Comparison of ENCODE assay signal across 23 cellular contexts in the genomic region with DNA sequence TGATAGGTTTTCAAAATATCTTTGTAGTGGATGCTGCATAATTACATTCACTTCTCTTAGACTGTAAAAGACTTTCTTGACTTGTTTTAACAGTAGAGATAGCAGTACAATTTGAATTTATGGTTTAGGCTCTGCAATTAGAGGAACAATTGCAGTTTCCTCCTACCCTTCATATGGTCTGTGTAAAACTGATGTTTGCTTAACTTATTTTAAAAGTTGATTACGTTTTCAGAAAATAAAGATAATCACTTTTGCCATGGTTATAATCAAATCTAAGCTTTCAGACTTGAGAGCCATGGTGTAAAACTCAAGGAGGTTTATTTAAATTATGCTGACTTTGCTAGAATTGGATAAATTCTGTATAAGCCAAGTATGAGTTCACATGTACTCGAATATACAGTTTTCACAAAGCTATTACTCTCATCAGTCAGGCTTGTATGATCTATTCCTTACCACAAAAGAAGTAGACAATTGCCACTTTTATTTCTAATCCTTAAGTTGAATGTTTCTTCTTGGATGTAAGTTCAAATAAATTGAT.
"Had no signal": no experiment of that assay in that cellular context is flagged by ENCODE, and none has a peak within 500 bp of the region (broad histone marks: within the 10 kb centered on the region; RNA-seq: fewer than 3 reads in every experiment).

No MANE protein-coding gene starts in this region.

- FAIRE-seq: RCC 7860, TTC549 had no signal

- H3K27me3 ChIP-seq: brain microvascular endothelial cell, cardiac muscle cell had no signal

- DNase-seq: activated CD4-positive, alpha-beta memory T cell treated with anti-CD3 and anti-CD28 coated beads, Interleukin-2, amount 10 ng/mL, durations not matched to agents 7 days and 5 days; activated CD4-positive, alpha-beta T cell treated with anti-CD3 and anti-CD28 coated beads, Interleukin-2, amount 10 ng/mL, durations not matched to agents 7 days and 5 days; activated CD4-positive, CD25-positive, alpha-beta regulatory T cell; activated gamma-delta T cell; activated naive CD4-positive, alpha-beta T cell treated with anti-CD3 and anti-CD28 coated beads for 36 hours; activated T-cell treated with anti-CD3 and anti-CD28 coated beads for 4 hours; activated T-cell treated with anti-CD3 and anti-CD28 coated beads, Interleukin-2, amount 50 U/mL, for 48 hours; amygdala; brain microvascular endothelial cell; NCI-H1092; NCI-H1417; NCI-H2029; NCI-H2107; NCI-H2171 treated with DMSO at 0.1 percent for 48 hours; NCI-H510A treated with DMSO at 0.1 percent for 48 hours; PC-3; SHP77 treated with DMSO at 0.1 percent for 48 hours; T-helper 2 cell; T1000 had no signal

- H3K4me3 ChIP-seq: cardiac muscle cell had no signal

- ATAC-seq: activated T-helper 17 cell treated with anti-CD3 and anti-CD28 coated beads, Interleukin-2, amount 50 U/mL, for 72 hours; PC-3 had no signal

- H3K36me3 ChIP-seq: cardiac muscle cell had no signal

- H3K27ac ChIP-seq: brain microvascular endothelial cell, cardiac muscle cell had no signal
